Comparison of ENCODE assay signal across 18 cellular contexts in genomic region chr22:25061134-25061533, GRCh38.
A peak's percentile ranks its signal among the peaks of the same experiment; 100 is the strongest.
DNase-seq lines count a peak whose midpoint lies in the region; ATAC-seq and TF ChIP-seq lines count a peak whose summit lies in the region.
"Had no signal": no experiment of that assay in that cellular context is flagged by ENCODE, and none has a peak within 500 bp of the region (broad histone marks: within the 10 kb centered on the region; RNA-seq: fewer than 3 reads in every experiment).

No MANE protein-coding gene starts in this region.

- CTCF ChIA-PET in CD8-positive, alpha-beta T cell (lab: Charles Lee) = interaction anchor here (0.6 to 12.3 kb wide), 15 partner anchors 9 to 141 kb away, joined by 3 to 151 read pairs (median 4); no protein-coding TSS in a partner anchor

- peaks cover 14 to 48% (median 29%) of the 10 kb centered on the region in 10 experiments for H3K4me1 ChIP-seq in BLaER1 treated with 17β-estradiol and CSF1 and Interleukin-3, amounts not matched to agents 10 nM and 100 nM
- H3K4me1 ChIP-seq in CD8-positive, alpha-beta T cell (ENCODE audit: insufficient read depth, low read length) = peaks cover 51% of the 10 kb centered on the region
- peaks cover 15% of the 10 kb centered on the region for H3K4me1 ChIP-seq in mesodermal cell (ENCODE audit: control insufficient read depth, insufficient read depth, low read length, poor library complexity, severe bottlenecking)

- 88 to 95% methylated on average over 5 of the region's 5 CpGs for WGBS in mesodermal cell (ENCODE audit: insufficient coverage in 2 of 2), 2 experiments

- H3K9me3 ChIP-seq in BLaER1 treated with 17β-estradiol and CSF1 and Interleukin-3, amounts not matched to agents 10 nM and 100 nM (replicated peaks in 1 of 11) = no peaks in the 10 kb centered on the region
- H3K9me3 ChIP-seq in CD8-positive, alpha-beta T cell (ENCODE audit: low read length) = no peaks in the 10 kb centered on the region
- no peaks in the 10 kb centered on the region for H3K9me3 ChIP-seq in mesodermal cell (ENCODE audit: control insufficient read depth, low read length)
- H3K9me3 ChIP-seq: neutrophil had no signal

- peak overlapping the region in 5 of 11 experiments; percentile 37 to 77 (median 63); a peak in 8 of 22 replicates for H3K27ac ChIP-seq in BLaER1 treated with 17β-estradiol and CSF1 and Interleukin-3, amounts not matched to agents 10 nM and 100 nM
- no peak overlapping the region for H3K27ac ChIP-seq in CD8-positive, alpha-beta T cell (ENCODE audit: low read depth, low read length)
- peak overlapping the region; percentile 59 for H3K27ac ChIP-seq in mesodermal cell (ENCODE audit: low read depth, low read length, severe bottlenecking)
- H3K27ac ChIP-seq: cardiac muscle cell, neutrophil, PC-9 had no signal

- ATAC-seq in CD8-positive, alpha-beta T cell = no peak
- no peak for ATAC-seq in activated naive CD8-positive, alpha-beta T cell treated with anti-CD3 and anti-CD28 coated beads, Interleukin-2, amount 10 ng/mL, durations not matched to agents 7 days and 5 days (ENCODE audit: low read depth)
- no peak for ATAC-seq in GM18909 (IDR thresholded peaks at IDR 0.05; ENCODE audit: poor library complexity, unreplicated experiment)
- no peak for ATAC-seq in GM21786 (IDR thresholded peaks at IDR 0.05; ENCODE audit: unreplicated experiment)
- ATAC-seq: right cardiac atrium had no signal

- H3K36me3 ChIP-seq in BLaER1 treated with 17β-estradiol and CSF1 and Interleukin-3, amounts not matched to agents 10 nM and 100 nM = no peaks in the 10 kb centered on the region
- no peaks in the 10 kb centered on the region for H3K36me3 ChIP-seq in CD8-positive, alpha-beta T cell (ENCODE audit: insufficient read depth, low read length)
- H3K36me3 ChIP-seq in mesodermal cell (ENCODE audit: control insufficient read depth, insufficient read depth, low read length) = peaks cover 13% of the 10 kb centered on the region
- H3K36me3 ChIP-seq: cardiac muscle cell, neutrophil had no signal

- H3K27me3 ChIP-seq in BLaER1 treated with 17β-estradiol and CSF1 and Interleukin-3, amounts not matched to agents 10 nM and 100 nM = no peaks in the 10 kb centered on the region
- H3K27me3 ChIP-seq in CD8-positive, alpha-beta T cell (ENCODE audit: insufficient read depth, low read length) = no peaks in the 10 kb centered on the region
- H3K27me3 ChIP-seq: cardiac muscle cell had no signal

- POLR2A ChIA-PET in CD8-positive, alpha-beta T cell (lab: Charles Lee) = interaction anchor here (1.3 to 1.9 kb wide), 2 partner anchors 8 to 15 kb away, joined by 5 to 7 read pairs; no protein-coding TSS in a partner anchor
- POLR2A ChIA-PET in activated naive CD8-positive, alpha-beta T cell treated with anti-CD3 and anti-CD28 coated beads, Interleukin-2, amount 10 ng/mL, durations not matched to agents 7 days and 5 days (lab: Charles Lee) = no interaction called here

- no peak overlapping the region for H3K4me3 ChIP-seq in BLaER1 treated with 17β-estradiol and CSF1 and Interleukin-3, amounts not matched to agents 10 nM and 100 nM
- no peak overlapping the region for H3K4me3 ChIP-seq in CD8-positive, alpha-beta T cell (ENCODE audit: low read depth, low read length)
- no peak overlapping the region for H3K4me3 ChIP-seq in mesodermal cell (ENCODE audit: extremely low read depth, insufficient read depth, low read length, poor library complexity, severe bottlenecking)
- H3K4me3 ChIP-seq: cardiac muscle cell, PC-9 had no signal

- no peaks in the 10 kb centered on the region for H3K9me3 Mint-ChIP-seq in CD8-positive, alpha-beta T cell
- no peaks in the 10 kb centered on the region for H3K9me3 Mint-ChIP-seq in activated naive CD8-positive, alpha-beta T cell treated with anti-CD3 and anti-CD28 coated beads, Interleukin-2, amount 10 ng/mL, durations not matched to agents 7 days and 5 days

- DNase-seq in CD8-positive, alpha-beta T cell = no peak
- DNase-seq in activated naive CD8-positive, alpha-beta T cell treated with anti-CD3 and anti-CD28 coated beads, Interleukin-2, amount 10 ng/mL, durations not matched to agents 7 days and 5 days = no peak
- no peak for DNase-seq in ecto neural progenitor cell (ENCODE audit: low spot score)
- DNase-seq: DMS53; effector CD8-positive, alpha-beta T cell; hippocampal formation; midbrain; NCI-H2029 treated with DMSO at 0.1 percent for 48 hours; NCI-H69; PC-9; right cardiac atrium; substantia nigra had no signal

- H4K20me1 ChIP-seq in BLaER1 treated with 17β-estradiol and CSF1 and Interleukin-3, amounts not matched to agents 10 nM and 100 nM = no peaks in the 10 kb centered on the region; a peak in 1 of 22 replicates

- no peaks in the 10 kb centered on the region for H3K36me3 Mint-ChIP-seq in CD8-positive, alpha-beta T cell
- H3K36me3 Mint-ChIP-seq in activated naive CD8-positive, alpha-beta T cell treated with anti-CD3 and anti-CD28 coated beads, Interleukin-2, amount 10 ng/mL, durations not matched to agents 7 days and 5 days = no peaks in the 10 kb centered on the region

- peak overlapping the region in 10 of 11 experiments; percentile 66 to 81 (median 74); a peak in 20 of 22 replicates for H3K4me2 ChIP-seq in BLaER1 treated with 17β-estradiol and CSF1 and Interleukin-3, amounts not matched to agents 10 nM and 100 nM
- H3K4me2 ChIP-seq: PC-9 had no signal

- no peaks in the 10 kb centered on the region for H3K27me3 Mint-ChIP-seq in CD8-positive, alpha-beta T cell (ENCODE audit: low read depth)
- H3K27me3 Mint-ChIP-seq in activated naive CD8-positive, alpha-beta T cell treated with anti-CD3 and anti-CD28 coated beads, Interleukin-2, amount 10 ng/mL, durations not matched to agents 7 days and 5 days = no peaks in the 10 kb centered on the region

- peaks cover 63% of the 10 kb centered on the region for H3K4me1 Mint-ChIP-seq in CD8-positive, alpha-beta T cell (ENCODE audit: low read depth)
- H3K4me1 Mint-ChIP-seq in activated naive CD8-positive, alpha-beta T cell treated with anti-CD3 and anti-CD28 coated beads, Interleukin-2, amount 10 ng/mL, durations not matched to agents 7 days and 5 days = peaks cover 44% of the 10 kb centered on the region

- TF ChIP-seq CTCF in CD8-positive, alpha-beta T cell (IDR thresholded peaks at IDR 0.05) = no peak

- H3K27ac Mint-ChIP-seq in CD8-positive, alpha-beta T cell = peak overlapping the region; percentile 97
- peak overlapping the region; percentile 61 for H3K27ac Mint-ChIP-seq in activated naive CD8-positive, alpha-beta T cell treated with anti-CD3 and anti-CD28 coated beads, Interleukin-2, amount 10 ng/mL, durations not matched to agents 7 days and 5 days

- no peak overlapping the region for H3K4me3 Mint-ChIP-seq in CD8-positive, alpha-beta T cell
- peak overlapping the region; percentile 40 for H3K4me3 Mint-ChIP-seq in activated naive CD8-positive, alpha-beta T cell treated with anti-CD3 and anti-CD28 coated beads, Interleukin-2, amount 10 ng/mL, durations not matched to agents 7 days and 5 days

- peak overlapping the region in 4 of 11 experiments; percentile 35 to 59 (median 50); a peak in 5 of 22 replicates for H3K9ac ChIP-seq in BLaER1 treated with 17β-estradiol and CSF1 and Interleukin-3, amounts not matched to agents 10 nM and 100 nM

- intact Hi-C loops in CD8-positive, alpha-beta T cell (cut with DNase I, micrococcal nuclease) = loop anchor here (5.0 to 10.0 kb wide), 4 partner anchors 344 to 1614 kb away; partner anchors contain the start of gene TPST2 (in 1 of the 2)
